Comparison of ENCODE assay signal across 8 cellular contexts in the genomic region with DNA sequence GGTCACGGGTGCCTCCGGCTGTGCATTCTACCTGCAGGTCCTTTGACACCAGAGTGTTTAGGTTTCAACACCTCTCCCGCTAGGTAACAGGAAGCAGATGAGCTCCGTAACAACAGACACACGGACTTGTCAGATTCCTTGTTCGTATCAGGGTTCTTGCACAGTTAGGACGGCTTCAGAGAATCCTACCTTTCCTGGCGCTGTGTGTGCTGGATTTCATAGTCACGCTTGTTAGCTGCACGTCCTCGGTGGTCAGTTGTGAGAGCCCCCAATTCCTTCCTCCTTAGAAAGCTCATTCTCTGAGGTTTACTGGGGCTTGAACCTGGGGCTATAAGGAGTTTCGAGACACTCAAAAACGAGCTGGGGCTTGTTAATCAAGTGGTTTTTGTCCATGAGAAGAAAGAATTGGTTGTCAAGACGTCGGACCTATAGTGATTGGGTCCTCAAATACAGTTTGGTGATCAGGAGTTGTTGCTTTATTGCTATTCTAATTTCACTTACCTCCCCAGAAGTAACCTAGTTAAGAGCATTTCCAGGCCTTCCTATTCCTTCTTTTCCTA. TPM values are rescaled to one million over a fixed set of nuclear protein-coding genes. Genes with fewer than 3 reads are reported as not detected.
A peak's percentile ranks its signal among the peaks of the same experiment; 100 is the strongest.
DNase-seq lines count a peak whose midpoint lies in the region; ATAC-seq and TF ChIP-seq lines count a peak whose summit lies in the region.

No MANE protein-coding gene starts in this region.

- H3K27ac Mint-ChIP-seq in stimulated activated naive CD8-positive, alpha-beta T cell treated with anti-CD3 and anti-CD28 coated beads, Interleukin-15, Interleukin-2, amounts not matched to agents 100 ng/mL and 50 ng/mL, for 24 hours, result peak overlapping the region; percentile 100
- peak overlapping the region; percentile 98 for H3K27ac Mint-ChIP-seq in T-cell

- intact Hi-C loops in gastrocnemius medialis (cut with DNase I; ENCODE audit: low total_unique reads), result loop anchor here (2.0 kb wide), 1 partner anchor 39 kb away; a partner anchor contains a TSS

- no peaks in the 10 kb centered on the region for H3K9me3 Mint-ChIP-seq in stimulated activated naive CD8-positive, alpha-beta T cell treated with anti-CD3 and anti-CD28 coated beads, Interleukin-15, Interleukin-2, amounts not matched to agents 100 ng/mL and 50 ng/mL, for 24 hours
- no peaks in the 10 kb centered on the region for H3K9me3 Mint-ChIP-seq in T-cell

- H3K4me1 ChIP-seq in gastrocnemius medialis, result peaks cover 14 to 23% of the 10 kb centered on the region in 2 donors

- peak overlapping the region; percentile 95 to 98 (median 97) for H3K27ac ChIP-seq in gastrocnemius medialis

- H3K4me3 ChIP-seq in gastrocnemius medialis, result peak overlapping the region; percentile 69 to 89 (median 70)

- no peak for DNase-seq in stimulated activated naive CD8-positive, alpha-beta T cell treated with anti-CD3 and anti-CD28 coated beads, Interleukin-15, Interleukin-2, amounts not matched to agents 100 U/mL and 50 U/mL, for 24 hours
- DNase-seq in T-cell, result peak in 1 of 34 experiments; percentile 52
- DNase-seq in foreskin melanocyte, result peak; percentile 22
- DNase-seq in gastrocnemius medialis, result no peak
- DNase-seq in mesenteric fat pad (ENCODE audit: low spot score), result no peak
- DNase-seq in UCSD-AML1 (lab: John Stamatoyannopoulos, UW; ENCODE audit: unreplicated experiment), result no peak
- no peak for DNase-seq in dermis blood vessel endothelial cell

- no peaks in the 10 kb centered on the region for H3K36me3 ChIP-seq in gastrocnemius medialis

- POLR2A ChIA-PET in T-cell (lab: Charles Lee), result interaction anchor here (0.5 to 2.4 kb wide), 14 partner anchors 14 to 349 kb away, joined by 3 to 10 read pairs (median 4); a partner anchor contains a TSS

- ATAC-seq in stimulated activated naive CD8-positive, alpha-beta T cell treated with anti-CD3 and anti-CD28 coated beads, Interleukin-15, Interleukin-2, amounts not matched to agents 100 U/mL and 50 U/mL, for 24 hours, result no peak
- ATAC-seq in T-cell (replicated peaks in 1 of 4) (peak in 2 of 4 experiments; percentile 46 to 51), gastrocnemius medialis (no peak)

- CTCF ChIA-PET in T-cell (lab: Charles Lee), result interaction anchor here (0.5 to 1.9 kb wide), 13 partner anchors 19 to 1367 kb away, joined by 3 to 11 read pairs (median 4); a partner anchor contains a TSS

- H3K9me3 ChIP-seq in gastrocnemius medialis, result no peaks in the 10 kb centered on the region

- peak overlapping the region; percentile 98 for H3K4me3 Mint-ChIP-seq in stimulated activated naive CD8-positive, alpha-beta T cell treated with anti-CD3 and anti-CD28 coated beads, Interleukin-15, Interleukin-2, amounts not matched to agents 100 ng/mL and 50 ng/mL, for 24 hours
- peak overlapping the region; percentile 88 to 98 (median 97) for H3K4me3 Mint-ChIP-seq in T-cell

- H3K27me3 Mint-ChIP-seq in stimulated activated naive CD8-positive, alpha-beta T cell treated with anti-CD3 and anti-CD28 coated beads, Interleukin-15, Interleukin-2, amounts not matched to agents 100 ng/mL and 50 ng/mL, for 24 hours, result no peaks in the 10 kb centered on the region
- no peaks in the 10 kb centered on the region for H3K27me3 Mint-ChIP-seq in T-cell

- TF ChIP-seq CTCF in gastrocnemius medialis (IDR thresholded peaks at IDR 0.05 in 4 of 5, conservative IDR thresholded peaks at IDR 0.05 in 1 of 5), result no peak

- peaks cover 40% of the 10 kb centered on the region for H3K36me3 Mint-ChIP-seq in stimulated activated naive CD8-positive, alpha-beta T cell treated with anti-CD3 and anti-CD28 coated beads, Interleukin-15, Interleukin-2, amounts not matched to agents 100 ng/mL and 50 ng/mL, for 24 hours (ENCODE audit: low read depth)
- H3K36me3 Mint-ChIP-seq in T-cell, result peaks cover 24% of the 10 kb centered on the region

- in situ Hi-C loops in gastrocnemius medialis (cut with MboI; ENCODE audit: low sequenced_read_pairs in 4 of 4), result no loop called here

- no peaks in the 10 kb centered on the region for H3K27me3 ChIP-seq in gastrocnemius medialis

- peaks cover 53% of the 10 kb centered on the region for H3K4me1 Mint-ChIP-seq in stimulated activated naive CD8-positive, alpha-beta T cell treated with anti-CD3 and anti-CD28 coated beads, Interleukin-15, Interleukin-2, amounts not matched to agents 100 ng/mL and 50 ng/mL, for 24 hours (ENCODE audit: low read depth)
- H3K4me1 Mint-ChIP-seq in T-cell, result peaks cover 40 to 44% (median 42%) of the 10 kb centered on the region in 3 donors

- no peak for TF ChIP-seq POLR2A in gastrocnemius medialis (IDR thresholded peaks at IDR 0.05)

RNA-seq across cellular contexts. Expression of a gene that starts 0.7 kb away (rescaled TPM):
- 100 to 1,000 TPM in 3 of 5 donors, 10 to 100 TPM in 2; 55.0 to 136 (median 123) TPM for total RNA-seq in T-cell
- 10 to 100 TPM in 1 of 4 donors, 1 to 10 TPM in 3; 4.7 to 11.5 (median 7.1) TPM for total RNA-seq in gastrocnemius medialis
- total RNA-seq in mesenteric fat pad, result 21.0 TPM
- 59.2 and 71.9 TPM in 2 replicates for total RNA-seq in dermis blood vessel endothelial cell

RNA-seq across cellular contexts. Expression of a gene that starts 29.2 kb away (rescaled TPM):
- total RNA-seq in T-cell (1 to 10 TPM in 3 of 5 donors, under 1 TPM in 1, not detected in 1; 0.49 to 1.9 (median 1.4) TPM), gastrocnemius medialis (100 to 1,000 TPM; 129 to 369 (median 205) TPM), mesenteric fat pad (14.9 TPM), dermis blood vessel endothelial cell (16.7 and 23.2 TPM in 2 replicates)

RNA-seq across cellular contexts. Expression of a gene that starts 33.2 kb away (rescaled TPM):
- total RNA-seq in T-cell (10 to 100 TPM; 16.2 to 26.8 (median 21.9) TPM), gastrocnemius medialis (10 to 100 TPM; 12.4 to 36.2 (median 27.9) TPM), mesenteric fat pad (38.2 TPM), dermis blood vessel endothelial cell (52.6 and 64.2 TPM in 2 replicates)

RNA-seq across cellular contexts. Expression of a gene that starts 38.8 kb away (rescaled TPM):
- total RNA-seq in T-cell (100 to 1,000 TPM; 145 to 188 (median 160) TPM), gastrocnemius medialis (100 to 1,000 TPM; 120 to 165 (median 142) TPM), mesenteric fat pad (57.0 TPM), dermis blood vessel endothelial cell (132 and 177 TPM in 2 replicates)

RNA-seq across cellular contexts. Expression of a gene that starts 42.4 kb away (rescaled TPM):
- total RNA-seq in T-cell, result 10 to 100 TPM in 3 of 5 donors, 1 to 10 TPM in 2; 3.6 to 16.7 (median 11.7) TPM
- total RNA-seq in gastrocnemius medialis, result 10 to 100 TPM in 3 of 4 donors, 1 to 10 TPM in 1; 7.9 to 16.3 (median 12.1) TPM
- 73.2 TPM for total RNA-seq in mesenteric fat pad
- 34.7 and 36.6 TPM in 2 replicates for total RNA-seq in dermis blood vessel endothelial cell
